Comparison of ENCODE assay signal across 8 cellular contexts in genomic region chr10:94125268-94125667, GRCh38.
DNase-seq lines count a peak whose midpoint lies in the region; ATAC-seq, FAIRE-seq and TF ChIP-seq lines count a peak whose summit lies in the region.
"Not testable (repeated sequence)": the region's sequence is repeated elsewhere in the genome, so short reads cannot be mapped to it uniquely, and the experiment has no call there.

No MANE protein-coding gene starts in this region.

- H3K4me1 ChIP-seq in A549 (peaks cover 67% of the 10 kb centered on the region), PC-9 (replicated peaks; ENCODE audit: insufficient read depth) (peaks cover 26% of the 10 kb centered on the region), mesodermal cell (ENCODE audit: control insufficient read depth, insufficient read depth, low read length, poor library complexity, severe bottlenecking) (peaks cover 41% of the 10 kb centered on the region)

- 92% methylated on average over 8 of the region's 8 CpGs for WGBS in A549 (ENCODE audit: missing lambda C conversion rate)
- 88 to 90% methylated on average over 4 to 5 of the region's 8 CpGs for WGBS in mesodermal cell (ENCODE audit: insufficient coverage in 2 of 2), 2 experiments

- FAIRE-seq in A549 (lab: Jason Lieb, UNC): not testable (repeated sequence)

- not testable (repeated sequence) for H3K27me3 Mint-ChIP-seq in HFFc6 (ENCODE audit: insufficient read depth); chondrocyte (ENCODE audit: low read depth)

- TF ChIP-seq EP300 in A549 (IDR thresholded peaks at IDR 0.05): not testable (repeated sequence)

- H3K79me2 ChIP-seq in PC-9 (ENCODE audit: low read depth): not testable (repeated sequence)

- intact Hi-C loops in PC-9 (cut with micrococcal nuclease; ENCODE audit: unreplicated experiment); left cardiac atrium (cut with DNase I); sciatic nerve (cut with DNase I): not testable (repeated sequence)

- not testable (repeated sequence) for DNase-seq in A549 (ENCODE audit: low read depth in 1 of 2, low spot score in 1 of 2); HFFc6; PC-9; chondrocyte (ENCODE audit: low spot score); left cardiac atrium
- DNase-seq in SK-MEL-5 (ENCODE audit: low read depth, low spot score): peak; percentile 28
- peak; percentile 62 for DNase-seq in sciatic nerve (ENCODE audit: low spot score)

- H3K27ac ChIP-seq in A549 (peak overlapping the region; percentile 81 to 91), PC-9 (peak overlapping the region; percentile 31; the same call in 1 of the 2 replicates), mesodermal cell (ENCODE audit: low read depth, low read length, severe bottlenecking) (peak overlapping the region; percentile 92)

- H3K27me3 ChIP-seq in PC-9 (ENCODE audit: insufficient read depth, low read depth): not testable (repeated sequence)

- not testable (repeated sequence) for TF ChIP-seq POLR2A in A549 (IDR thresholded peaks at IDR 0.05; ENCODE audit: low read length)

- not testable (repeated sequence) for H4K20me1 ChIP-seq in PC-9 (ENCODE audit: insufficient read depth)

- not testable (repeated sequence) for H3K9me2 ChIP-seq in PC-9 (ENCODE audit: insufficient read depth)

- not testable (repeated sequence) for BruUV-seq in PC-9 (replicated peaks; lab: Mats Ljungman, UMichigan)

- H3K4me2 ChIP-seq in A549: peak overlapping the region; percentile 75
- not testable (repeated sequence) for H3K4me2 ChIP-seq in PC-9

- H3K4me3 ChIP-seq in A549; PC-9; mesodermal cell (ENCODE audit: extremely low read depth, insufficient read depth, low read length, poor library complexity, severe bottlenecking): not testable (repeated sequence)

- not testable (repeated sequence) for H2AFZ ChIP-seq in PC-9

- peak overlapping the region; percentile 43 for H3K4me3 Mint-ChIP-seq in HFFc6
- H3K4me3 Mint-ChIP-seq in chondrocyte (ENCODE audit: unreplicated experiment): not testable (repeated sequence)

- H3K4me1 Mint-ChIP-seq in HFFc6 (ENCODE audit: low read depth): peaks cover 20% of the 10 kb centered on the region
- peaks cover 59% of the 10 kb centered on the region for H3K4me1 Mint-ChIP-seq in chondrocyte (ENCODE audit: low read depth)

- H3K9me3 Mint-ChIP-seq in HFFc6; chondrocyte (ENCODE audit: low read depth): not testable (repeated sequence)

- peaks cover 16% of the 10 kb centered on the region for H3F3A ChIP-seq in PC-9 (ENCODE audit: insufficient read depth, low read depth)

- CTCF ChIA-PET in A549 (lab: Yijun Ruan, JAX) (interaction anchor here (1.4 to 2.5 kb wide), 3 partner anchors 10 to 209 kb away, joined by 3 to 11 read pairs (median 6); no protein-coding TSS in a partner anchor), PC-9 (lab: Charles Lee) (interaction anchor here (0.6 kb wide), 1 partner anchor 84 kb away, joined by 3 read pairs; no protein-coding TSS in a partner anchor)

- not testable (repeated sequence) for H3K36me3 ChIP-seq in PC-9 (ENCODE audit: low read depth); mesodermal cell (ENCODE audit: control insufficient read depth, insufficient read depth, low read length)

- not testable (repeated sequence) for TF ChIP-seq RAD21 in A549 (conservative IDR thresholded peaks at IDR 0.05 in 1 of 2, IDR thresholded peaks at IDR 0.05 in 1 of 2)

- not testable (repeated sequence) for H3K36me3 Mint-ChIP-seq in HFFc6 (ENCODE audit: low read depth); chondrocyte (ENCODE audit: low read depth)

- in situ Hi-C loops in SK-MEL-5 (cut with HindIII; ENCODE audit: low pct_unique_long_range_greater_than_20kb, low sequenced_read_pairs): not testable (repeated sequence)

- not testable (repeated sequence) for H3K9me3 ChIP-seq in A549; PC-9 (ENCODE audit: insufficient read depth, low read depth); mesodermal cell (ENCODE audit: control insufficient read depth, low read length)

- H3K27ac Mint-ChIP-seq in HFFc6: peak overlapping the region; percentile 71
- H3K27ac Mint-ChIP-seq in chondrocyte (ENCODE audit: unreplicated experiment): peak overlapping the region; percentile 77

- TF ChIP-seq CTCF in A549 (IDR thresholded peaks at IDR 0.05); HFFc6 (IDR thresholded peaks at IDR 0.05); PC-9 (conservative IDR thresholded peaks at IDR 0.05); chondrocyte (IDR thresholded peaks at IDR 0.05): not testable (repeated sequence)

- ATAC-seq in A549: not testable (repeated sequence)
- ATAC-seq in left cardiac atrium (peak; percentile 14 to 20), sciatic nerve (peak; percentile 49)

- POLR2A ChIA-PET in A549 (lab: Yijun Ruan, JAX); PC-9 (lab: Charles Lee; ENCODE audit: unreplicated experiment): not testable (repeated sequence)

Comparison
In these comparisons a context has a peak if more than half of its experiments do, and no peak if none do; other contexts are left out.
1. H3K27ac ChIP-seq: peak in every context shown above with its lines; median percentile 92 in mesodermal cell; 86 in A549; 31 in PC-9.